ENCODE assay signal across 8 cellular contexts in the genomic region with DNA sequence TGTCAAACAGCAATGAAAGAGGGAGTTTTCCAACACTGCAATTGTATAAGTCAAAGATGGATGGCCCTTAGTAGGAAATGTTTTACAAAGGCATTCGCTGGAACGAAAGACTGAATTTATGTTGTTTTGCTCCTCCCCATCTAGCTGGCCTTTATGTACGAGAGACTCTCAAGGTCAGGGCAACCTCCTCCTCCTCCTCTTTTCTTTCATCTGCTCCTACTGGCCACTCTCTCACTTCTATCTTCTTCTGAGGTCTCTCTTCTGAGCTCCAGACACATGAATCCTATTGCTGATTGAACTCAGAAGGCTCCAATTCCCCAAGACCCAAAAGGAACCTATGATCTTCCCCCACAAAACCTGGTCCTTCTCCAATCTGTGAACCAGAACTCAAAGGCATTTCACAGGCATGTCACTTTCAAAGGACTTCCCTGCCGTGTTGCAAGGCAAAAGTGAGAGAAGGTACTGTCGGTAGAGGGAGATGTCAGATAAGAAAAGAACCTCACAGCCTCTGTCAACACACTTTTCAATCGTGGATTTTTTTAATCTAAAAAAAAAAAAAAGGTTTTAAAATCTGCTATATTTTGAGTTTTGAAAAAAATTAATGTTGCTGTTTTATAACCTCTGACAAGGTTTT. TPM values are rescaled to one million over a fixed set of nuclear protein-coding genes. Genes with fewer than 3 reads are reported as not detected.
DNase-seq lines count a peak whose midpoint lies in the region; ATAC-seq and TF ChIP-seq lines count a peak whose summit lies in the region.

No MANE protein-coding gene starts in this region.

- DNase-seq in WERI-Rb-1 (peak; percentile 8), left kidney (ENCODE audit: low read depth, low spot score) (peak; percentile 77), Peyer's patch (no peak), CD1c-positive myeloid dendritic cell (ENCODE audit: extremely low spot score) (no peak)
- DNase-seq in activated CD8-positive, alpha-beta memory T cell treated with anti-CD3 and anti-CD28 coated beads, Interleukin-2, amount 10 ng/mL, durations not matched to agents 7 days and 5 days = no peak

- H3K27ac Mint-ChIP-seq in activated CD8-positive, alpha-beta memory T cell treated with anti-CD3 and anti-CD28 coated beads, Interleukin-2, amount 10 ng/mL, durations not matched to agents 7 days and 5 days = no peak overlapping the region

- H3F3A ChIP-seq in DOHH2 (ENCODE audit: control insufficient read depth, insufficient read depth) = no peaks in the 10 kb centered on the region

- H3K27me3 Mint-ChIP-seq in activated CD8-positive, alpha-beta memory T cell treated with anti-CD3 and anti-CD28 coated beads, Interleukin-2, amount 10 ng/mL, durations not matched to agents 7 days and 5 days = peaks cover 46% of the 10 kb centered on the region

- H3K9me3 ChIP-seq in DOHH2 (ENCODE audit: control insufficient read depth, insufficient read depth, low read length) (no peaks in the 10 kb centered on the region), WERI-Rb-1 (ENCODE audit: severe bottlenecking) (no peaks in the 10 kb centered on the region), Peyer's patch (no peaks in the 10 kb centered on the region)

- no peaks in the 10 kb centered on the region for H3K4me1 ChIP-seq in DOHH2 (ENCODE audit: control insufficient read depth, low read length)
- H3K4me1 ChIP-seq in Peyer's patch = no peaks in the 10 kb centered on the region

- H3K27ac ChIP-seq in DOHH2 (ENCODE audit: low read depth, low read length) (no peak overlapping the region), WERI-Rb-1 (no peak overlapping the region), Peyer's patch (no peak overlapping the region)

- H3K4me1 Mint-ChIP-seq in activated CD8-positive, alpha-beta memory T cell treated with anti-CD3 and anti-CD28 coated beads, Interleukin-2, amount 10 ng/mL, durations not matched to agents 7 days and 5 days = no peaks in the 10 kb centered on the region

- CTCF ChIA-PET in activated CD8-positive, alpha-beta memory T cell treated with anti-CD3 and anti-CD28 coated beads, Interleukin-2, amount 10 ng/mL, durations not matched to agents 7 days and 5 days (lab: Charles Lee) = no interaction called here

- no peaks in the 10 kb centered on the region for H4K20me1 ChIP-seq in DOHH2 (ENCODE audit: control insufficient read depth, insufficient read depth, low read depth, low read length)

- no peaks in the 10 kb centered on the region for H3K9me2 ChIP-seq in DOHH2 (replicated peaks; ENCODE audit: control insufficient read depth, low read length)

- no peaks in the 10 kb centered on the region for H3K36me3 ChIP-seq in DOHH2 (ENCODE audit: control insufficient read depth, low read length)
- no peaks in the 10 kb centered on the region for H3K36me3 ChIP-seq in WERI-Rb-1
- H3K36me3 ChIP-seq in Peyer's patch = no peaks in the 10 kb centered on the region

- no peak overlapping the region for H3K4me2 ChIP-seq in DOHH2 (ENCODE audit: low read length)

- H3K4me3 Mint-ChIP-seq in activated CD8-positive, alpha-beta memory T cell treated with anti-CD3 and anti-CD28 coated beads, Interleukin-2, amount 10 ng/mL, durations not matched to agents 7 days and 5 days = no peak overlapping the region

- H3K9me3 Mint-ChIP-seq in activated CD8-positive, alpha-beta memory T cell treated with anti-CD3 and anti-CD28 coated beads, Interleukin-2, amount 10 ng/mL, durations not matched to agents 7 days and 5 days (ENCODE audit: low read depth) = no peaks in the 10 kb centered on the region

- TF ChIP-seq CTCF in DOHH2 (IDR thresholded peaks at IDR 0.05; ENCODE audit: low read depth, low read length, poor library complexity, severe bottlenecking) (peak; percentile 24), LNCAP (IDR thresholded peaks at IDR 0.05) (peak; percentile 67), WERI-Rb-1 (IDR thresholded peaks at IDR 0.05; ENCODE audit: low read depth, low read length) (0 out of 2 replicates have a peak, but pooled peaks have one; percentile 26), Peyer's patch (IDR thresholded peaks at IDR 0.05) (no peak)

- H3K4me3 ChIP-seq in DOHH2 (ENCODE audit: low read length) = no peak overlapping the region
- H3K4me3 ChIP-seq in WERI-Rb-1 (ENCODE audit: low read depth, low read length) = no peak overlapping the region
- H3K4me3 ChIP-seq in Peyer's patch = no peak overlapping the region

- H3K79me2 ChIP-seq in DOHH2 (ENCODE audit: control insufficient read depth, low read length) = no peaks in the 10 kb centered on the region

- no peak for ATAC-seq in activated CD8-positive, alpha-beta memory T cell treated with anti-CD3 and anti-CD28 coated beads, Interleukin-2, amount 10 ng/mL, durations not matched to agents 7 days and 5 days
- no peak for ATAC-seq in HG02970 (IDR thresholded peaks at IDR 0.05; ENCODE audit: low FRiP score, unreplicated experiment)

- peaks cover 26% of the 10 kb centered on the region for H3K27me3 ChIP-seq in DOHH2 (ENCODE audit: control insufficient read depth, low read length)
- H3K27me3 ChIP-seq in WERI-Rb-1 (ENCODE audit: insufficient read depth, low read depth, severe bottlenecking) = peaks cover 47% of the 10 kb centered on the region
- no peaks in the 10 kb centered on the region for H3K27me3 ChIP-seq in Peyer's patch

- H3K36me3 Mint-ChIP-seq in activated CD8-positive, alpha-beta memory T cell treated with anti-CD3 and anti-CD28 coated beads, Interleukin-2, amount 10 ng/mL, durations not matched to agents 7 days and 5 days = no peaks in the 10 kb centered on the region

- no peak for TF ChIP-seq POLR2A in Peyer's patch (IDR thresholded peaks at IDR 0.05)

RNA-seq across cellular contexts. Expression of gene PUM3, which starts 28.5 kb away (rescaled TPM):
- total RNA-seq in Peyer's patch = 100 to 1,000 TPM in 1 of 4 donors, 10 to 100 TPM in 3; 21.4 to 116 (median 30.8) TPM
- total RNA-seq in activated CD8-positive, alpha-beta memory T cell treated with anti-CD3 and anti-CD28 coated beads, Interleukin-2, amount 10 ng/mL, durations not matched to agents 7 days and 5 days = 10 to 100 TPM; 63.5 to 82.6 TPM

Comparison
In these comparisons a context has a peak if more than half of its experiments do, and no peak if none do; other contexts are left out.
1. CTCF ChIP-seq: peak in DOHH2 (single experiment), LNCAP (single experiment) and WERI-Rb-1 (single experiment); none in Peyer's patch (0 of 6).
2. DNase-seq: peak in WERI-Rb-1 (single experiment) and left kidney (single experiment); none in Peyer's patch (0 of 3), activated CD8-positive, alpha-beta memory T cell treated with anti-CD3 and anti-CD28 coated beads, Interleukin-2, amount 10 ng/mL, durations not matched to agents 7 days and 5 days (single experiment) and CD1c-positive myeloid dendritic cell (single experiment).